ENCODE assay signal across 1 cellular context in genomic region chr19:2324220-2324948, GRCh38.
A peak's percentile ranks its signal among the peaks of the same experiment; 100 is the strongest.
TF ChIP-seq lines count a peak whose summit lies in the region.

No MANE protein-coding gene starts in this region.

TF ChIP-seq in HepG2, 621 proteins besides CTCF, POLR2A, EP300 and RAD21:
- TF ChIP-seq RBFOX2 (IDR thresholded peaks at IDR 0.05; ENCODE audit: low read depth, low read length) (peak; percentile 17; the same call in 1 of the 2 replicates), RBM22 (optimal IDR thresholded peaks at IDR 0.05; ENCODE audit: low read length) (peak; percentile 47), AGO2 (optimal IDR thresholded peaks at IDR 0.05; ENCODE audit: low read depth, low read length) (peak; percentile 47), RNF2 (conservative IDR thresholded peaks at IDR 0.05; ENCODE audit: low read depth) (no peak), ZNF619 (CRISPR knock-in tag; IDR thresholded peaks at IDR 0.05) (no peak)
